8 cellular contexts compared by ENCODE assay signal in the genomic region with DNA sequence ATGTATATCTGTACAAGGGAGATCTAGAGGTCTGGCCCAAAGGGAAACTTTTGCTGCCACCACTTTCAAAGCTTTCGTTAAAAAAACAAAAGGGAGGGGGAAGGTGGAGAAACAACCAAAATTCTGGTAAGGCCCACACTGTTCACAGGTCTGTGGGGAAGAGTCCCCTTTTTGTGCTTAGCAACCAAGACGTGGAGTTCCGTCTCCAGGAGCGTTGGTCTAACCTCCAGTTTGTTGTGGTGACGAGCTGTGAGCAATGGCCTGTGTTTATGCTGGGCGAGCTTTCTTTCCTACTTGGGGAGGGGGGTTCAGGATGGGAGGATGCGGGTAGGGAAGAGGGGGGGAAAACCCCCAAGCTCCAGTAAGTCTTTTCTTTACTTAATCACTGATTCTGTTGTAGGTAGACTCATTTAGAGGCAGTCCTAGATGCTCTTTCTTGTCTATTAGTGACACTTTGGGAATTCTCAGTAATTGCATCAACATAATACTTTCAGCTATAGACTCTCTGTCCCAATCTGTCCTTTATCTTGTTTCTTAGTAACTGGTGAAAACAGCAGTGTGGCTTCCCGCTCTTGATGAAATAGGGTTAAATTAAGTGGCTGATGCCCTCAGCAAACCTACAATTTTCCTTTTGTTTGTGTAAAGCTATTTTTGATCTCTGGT. TPM values are rescaled to one million over a fixed set of nuclear protein-coding genes. Genes with fewer than 3 reads are reported as not detected.
DNase-seq lines count a peak whose midpoint lies in the region; ATAC-seq and TF ChIP-seq lines count a peak whose summit lies in the region.

No MANE protein-coding gene starts in this region.

- peaks cover 36% of the 10 kb centered on the region for H3K36me3 Mint-ChIP-seq in activated naive CD4-positive, alpha-beta T cell treated with anti-CD3 and anti-CD28 coated beads, Interleukin-2, amount 10 ng/mL, durations not matched to agents 7 days and 5 days

- peaks cover 6% of the 10 kb centered on the region for H3K27me3 Mint-ChIP-seq in activated naive CD4-positive, alpha-beta T cell treated with anti-CD3 and anti-CD28 coated beads, Interleukin-2, amount 10 ng/mL, durations not matched to agents 7 days and 5 days

- in situ Hi-C loops in G401 (cut with HindIII; ENCODE audit: low sequenced_read_pairs): no loop called here

- peaks cover 64% of the 10 kb centered on the region for H3K4me1 Mint-ChIP-seq in activated naive CD4-positive, alpha-beta T cell treated with anti-CD3 and anti-CD28 coated beads, Interleukin-2, amount 10 ng/mL, durations not matched to agents 7 days and 5 days

- no peak for TF ChIP-seq CTCF in cardiac muscle cell (IDR thresholded peaks at IDR 0.05; ENCODE audit: low read depth, low read length)

- H3K4me3 ChIP-seq in cardiac muscle cell: peak overlapping the region; percentile 85
- peak overlapping the region; percentile 82 to 99 (median 98) for H3K4me3 ChIP-seq in skin epidermis

- H3K4me1 ChIP-seq in cardiac muscle cell (ENCODE audit: low read depth): peaks cover 24% of the 10 kb centered on the region

- peak overlapping the region; percentile 95 for H3K27ac Mint-ChIP-seq in activated naive CD4-positive, alpha-beta T cell treated with anti-CD3 and anti-CD28 coated beads, Interleukin-2, amount 10 ng/mL, durations not matched to agents 7 days and 5 days

- peak overlapping the region; percentile 88 for H3K27ac ChIP-seq in cardiac muscle cell
- H3K27ac ChIP-seq in skin epidermis: peak overlapping the region in 20 of 21 experiments; percentile 91 to 99 (median 96)

- H3K4me3 Mint-ChIP-seq in activated naive CD4-positive, alpha-beta T cell treated with anti-CD3 and anti-CD28 coated beads, Interleukin-2, amount 10 ng/mL, durations not matched to agents 7 days and 5 days: peak overlapping the region; percentile 97

- no peaks in the 10 kb centered on the region for H3K36me3 ChIP-seq in cardiac muscle cell

- no peaks in the 10 kb centered on the region for H3K27me3 ChIP-seq in cardiac muscle cell

- no peaks in the 10 kb centered on the region for H3K9me3 Mint-ChIP-seq in activated naive CD4-positive, alpha-beta T cell treated with anti-CD3 and anti-CD28 coated beads, Interleukin-2, amount 10 ng/mL, durations not matched to agents 7 days and 5 days

- intact Hi-C loops in cardiac septum (cut with DNase I): no loop called here

- no peaks in the 10 kb centered on the region for H3K9me3 ChIP-seq in cardiac muscle cell (ENCODE audit: low read depth)

- CTCF ChIA-PET in activated naive CD4-positive, alpha-beta T cell treated with anti-CD3 and anti-CD28 coated beads, Interleukin-2, amount 10 ng/mL, durations not matched to agents 7 days and 5 days (lab: Charles Lee): interaction anchor here (0.9 to 5.2 kb wide), 12 partner anchors 10 to 119 kb away, joined by 3 to 29 read pairs (median 6); a partner anchor contains a TSS

- ATAC-seq in HG03095 (IDR thresholded peaks at IDR 0.05; ENCODE audit: unreplicated experiment): peak; percentile 32

- DNase-seq in cardiac muscle cell (ENCODE audit: low read depth in 1 of 2, low spot score in 1 of 2) (peak; percentile 18 to 71), cardiac septum (ENCODE audit: low spot score) (no peak), SIG-M5 treated with dmso at 0.1 percent for 504 hours (lab: John Stamatoyannopoulos, UW; ENCODE audit: unreplicated experiment) (peak; percentile 87), hepatic stellate cell (ENCODE audit: low spot score) (peak; percentile 50), G401 (ENCODE audit: low spot score) (no peak)
- peak; percentile 75 for DNase-seq in activated naive CD4-positive, alpha-beta T cell treated with anti-CD3 and anti-CD28 coated beads, Interleukin-2, amount 10 ng/mL, durations not matched to agents 7 days and 5 days

RNA-seq across cellular contexts. Expression of a gene that starts 1.5 kb away (rescaled TPM):
- total RNA-seq in cardiac muscle cell (23.4 and 27.7 TPM in 2 replicates), cardiac septum (63.5 TPM)
- polyA plus RNA-seq in cardiac muscle cell: 14.1 and 19.3 TPM in 2 replicates
- total RNA-seq in G401 (2014; rRNA removed; shearing (Covaris generic)): 11.3 and 13.1 TPM in 2 replicates

RNA-seq across cellular contexts. Expression of a gene that starts 25.5 kb away (rescaled TPM):
- total RNA-seq in cardiac muscle cell (5.6 and 6.3 TPM in 2 replicates), cardiac septum (2.1 TPM)
- 3.4 and 5.5 TPM in 2 replicates for polyA plus RNA-seq in cardiac muscle cell
- 12.3 and 13.1 TPM in 2 replicates for total RNA-seq in G401 (2014; rRNA removed; shearing (Covaris generic))

RNA-seq across cellular contexts. Expression of a gene that starts 26.0 kb away (rescaled TPM):
- total RNA-seq in cardiac muscle cell (8.8 and 18.8 TPM in 2 replicates), cardiac septum (12.6 TPM)
- 18.3 and 22.5 TPM in 2 replicates for polyA plus RNA-seq in cardiac muscle cell
- 4.1 and 5.6 TPM in 2 replicates for total RNA-seq in G401 (2014; rRNA removed; shearing (Covaris generic))

RNA-seq across cellular contexts. Expression of a gene that starts 43.2 kb away (rescaled TPM):
- 4.5 TPM in 1 of 2 replicates, not detected in the other for total RNA-seq in cardiac muscle cell
- 0.16 TPM in 1 of 2 replicates, not detected in the other for polyA plus RNA-seq in cardiac muscle cell
- not detected for total RNA-seq in cardiac septum
- 0.64 TPM in 1 of 2 replicates, not detected in the other for total RNA-seq in G401 (2014; rRNA removed; shearing (Covaris generic))

RNA-seq across cellular contexts. Expression of a gene that starts 48.6 kb away (rescaled TPM):
- 15.4 and 16.0 TPM in 2 replicates for total RNA-seq in cardiac muscle cell
- 9.7 and 13.5 TPM in 2 replicates for polyA plus RNA-seq in cardiac muscle cell
- total RNA-seq in cardiac septum: 8.2 TPM
- 0.31 and 0.49 TPM in 2 replicates for total RNA-seq in G401 (2014; rRNA removed; shearing (Covaris generic))

Comparison
In these comparisons a context has a peak if more than half of its experiments do, and no peak if none do; other contexts are left out.
1. DNase-seq: peak in cardiac muscle cell (2 of 2), SIG-M5 treated with dmso at 0.1 percent for 504 hours (single experiment), activated naive CD4-positive, alpha-beta T cell treated with anti-CD3 and anti-CD28 coated beads, Interleukin-2, amount 10 ng/mL, durations not matched to agents 7 days and 5 days (single experiment) and hepatic stellate cell (single experiment); none in cardiac septum (single experiment) and G401 (single experiment).